ENCODE assay signal across 19 cellular contexts in the genomic region with DNA sequence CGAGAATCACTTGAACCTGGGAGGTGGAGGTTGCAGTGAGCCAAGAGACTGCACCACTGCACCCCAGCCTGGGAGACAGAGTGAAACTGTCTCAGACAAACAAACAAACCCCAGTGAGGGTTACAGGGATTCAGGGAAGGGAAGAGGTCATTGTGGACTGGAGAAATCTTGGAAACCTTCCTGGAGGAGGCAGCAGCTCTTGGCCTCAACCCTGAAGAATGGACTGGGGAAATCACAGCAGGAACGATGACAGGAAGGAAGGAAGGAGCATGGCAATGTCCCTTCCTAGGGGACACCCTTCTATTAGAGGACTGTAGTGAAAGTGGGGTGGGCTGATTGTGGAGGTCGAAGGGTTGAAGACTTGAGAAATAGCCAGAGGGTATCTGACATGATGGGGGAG.
DNase-seq lines count a peak whose midpoint lies in the region; ATAC-seq, FAIRE-seq and TF ChIP-seq lines count a peak whose summit lies in the region.
"Had no signal": no experiment of that assay in that cellular context is flagged by ENCODE, and none has a peak within 500 bp of the region (broad histone marks: within the 10 kb centered on the region; RNA-seq: fewer than 3 reads in every experiment).

No MANE protein-coding gene starts in this region.

- H3K36me3 ChIP-seq in astrocyte (ENCODE audit: insufficient read depth, low read length) (peaks cover 2% of the 10 kb centered on the region), mesendoderm (ENCODE audit: control insufficient read depth, insufficient read depth, low read length) (no peaks in the 10 kb centered on the region)
- H3K36me3 ChIP-seq: HAP-1 had no signal

- no peaks in the 10 kb centered on the region for H3K9me3 ChIP-seq in astrocyte (ENCODE audit: insufficient read depth, low read depth, low read length)
- H3K9me3 ChIP-seq: HAP-1 had no signal

- peak overlapping the region; percentile 30 for H3K27ac Mint-ChIP-seq in activated T-cell treated with anti-CD3 and anti-CD28 coated beads, Interleukin-2, amount 50 U/mL, for 24 hours
- H3K27ac Mint-ChIP-seq in astrocyte (ENCODE audit: unreplicated experiment), result peak overlapping the region; percentile 27
- peak overlapping the region; percentile 29 for H3K27ac Mint-ChIP-seq in stimulated activated effector memory CD8-positive, alpha-beta T cell treated with anti-CD3 and anti-CD28 coated beads, Interleukin-12 subunit alpha, Interleukin-12 subunit beta, amount 100 ng/mL, for 72 hours
- H3K27ac Mint-ChIP-seq: B cell; CD8-positive, alpha-beta T cell had no signal

- no peaks in the 10 kb centered on the region for H3K27me3 ChIP-seq in astrocyte (ENCODE audit: insufficient read depth, low read length)
- no peaks in the 10 kb centered on the region for H3K27me3 ChIP-seq in mesendoderm (ENCODE audit: insufficient read depth, low read length, poor library complexity)

- H2BK15ac ChIP-seq in mesendoderm (replicated peaks; ENCODE audit: low read depth), result no peak overlapping the region

- no peak overlapping the region for H3K4me3 Mint-ChIP-seq in activated T-cell treated with anti-CD3 and anti-CD28 coated beads, Interleukin-2, amount 50 U/mL, for 24 hours
- H3K4me3 Mint-ChIP-seq in activated T-cell treated with anti-CD3 and anti-CD28 coated beads, Interleukin-2, amount 50 U/mL, for 4 hours, result no peak overlapping the region
- no peak overlapping the region for H3K4me3 Mint-ChIP-seq in astrocyte (ENCODE audit: unreplicated experiment)
- no peak overlapping the region for H3K4me3 Mint-ChIP-seq in stimulated activated effector memory CD8-positive, alpha-beta T cell treated with anti-CD3 and anti-CD28 coated beads, Interleukin-12 subunit alpha, Interleukin-12 subunit beta, amount 100 ng/mL, for 72 hours
- H3K4me3 Mint-ChIP-seq: B cell; CD8-positive, alpha-beta T cell had no signal

- H3K9ac ChIP-seq in astrocyte (ENCODE audit: low read length) (no peak overlapping the region), mesendoderm (ENCODE audit: low read length) (no peak overlapping the region)

- FAIRE-seq in GM12891 (lab: Jason Lieb, UNC) (peak; percentile 16), astrocyte (lab: Jason Lieb, UNC) (no peak)

- H4K8ac ChIP-seq in mesendoderm (ENCODE audit: low read depth, low read length), result no peak overlapping the region

- peaks cover 62% of the 10 kb centered on the region for H3K4me1 Mint-ChIP-seq in activated T-cell treated with anti-CD3 and anti-CD28 coated beads, Interleukin-2, amount 50 U/mL, for 24 hours (ENCODE audit: low read depth)
- peaks cover 46% of the 10 kb centered on the region for H3K4me1 Mint-ChIP-seq in activated T-cell treated with anti-CD3 and anti-CD28 coated beads, Interleukin-2, amount 50 U/mL, for 4 hours (ENCODE audit: low read depth)
- peaks cover 12% of the 10 kb centered on the region for H3K4me1 Mint-ChIP-seq in astrocyte (ENCODE audit: low read depth, unreplicated experiment)
- peaks cover 43% of the 10 kb centered on the region for H3K4me1 Mint-ChIP-seq in stimulated activated effector memory CD8-positive, alpha-beta T cell treated with anti-CD3 and anti-CD28 coated beads, Interleukin-12 subunit alpha, Interleukin-12 subunit beta, amount 100 ng/mL, for 72 hours

- peaks cover 95% of the 10 kb centered on the region for H3K36me3 Mint-ChIP-seq in activated T-cell treated with anti-CD3 and anti-CD28 coated beads, Interleukin-2, amount 50 U/mL, for 24 hours (ENCODE audit: low read depth)
- peaks cover 40% of the 10 kb centered on the region for H3K36me3 Mint-ChIP-seq in activated T-cell treated with anti-CD3 and anti-CD28 coated beads, Interleukin-2, amount 50 U/mL, for 4 hours (ENCODE audit: insufficient read depth)
- peaks cover 21% of the 10 kb centered on the region for H3K36me3 Mint-ChIP-seq in astrocyte (ENCODE audit: low read depth, unreplicated experiment)
- peaks cover 100% of the 10 kb centered on the region for H3K36me3 Mint-ChIP-seq in stimulated activated effector memory CD8-positive, alpha-beta T cell treated with anti-CD3 and anti-CD28 coated beads, Interleukin-12 subunit alpha, Interleukin-12 subunit beta, amount 100 ng/mL, for 72 hours

- H3K79me2 ChIP-seq in astrocyte (ENCODE audit: insufficient read depth, low read length) (no peaks in the 10 kb centered on the region), mesendoderm (ENCODE audit: control insufficient read depth, insufficient read depth, low read length) (no peaks in the 10 kb centered on the region)

- no CpG with 5 or more reads among the region's 3 CpGs for WGBS in mesendoderm (ENCODE audit: extremely low coverage, insufficient coverage, low lambda C conversion rate)

- H3K4me2 ChIP-seq in astrocyte (ENCODE audit: low read length) (no peak overlapping the region), mesendoderm (ENCODE audit: low read length) (no peak overlapping the region)

- H3K27ac ChIP-seq in astrocyte (ENCODE audit: low read depth, low read length) (no peak overlapping the region), mesendoderm (ENCODE audit: low read depth, low read length) (no peak overlapping the region)

- no peak overlapping the region for H3K56ac ChIP-seq in mesendoderm (ENCODE audit: low read length)

- H3K23ac ChIP-seq in mesendoderm (ENCODE audit: low read length), result no peak overlapping the region

- TF ChIP-seq POLR2A in GM12891 (IDR thresholded peaks at IDR 0.05; ENCODE audit: low read depth, low read length), result no peak

- no peak overlapping the region for H2BK120ac ChIP-seq in mesendoderm (ENCODE audit: low read depth, low read length)

- no peak for DNase-seq in activated T-cell treated with anti-CD3 and anti-CD28 coated beads, Interleukin-2, amount 50 U/mL, for 24 hours
- no peak for DNase-seq in activated T-cell treated with anti-CD3 and anti-CD28 coated beads, Interleukin-2, amount 50 U/mL, for 4 hours
- no peak for DNase-seq in GM12891 (ENCODE audit: insufficient read length, low spot score)
- DNase-seq in astrocyte (ENCODE audit: low read depth), result no peak
- no peak for DNase-seq in stimulated activated effector memory CD8-positive, alpha-beta T cell treated with anti-CD3 and anti-CD28 coated beads, Interleukin-12 subunit alpha, Interleukin-12 subunit beta, amount 100 ng/mL, for 72 hours (ENCODE audit: low spot score in 2 of 2)
- DNase-seq in RPMI8226, result no peak
- no peak for DNase-seq in SHP77 (lab: John Stamatoyannopoulos, UW)
- no peak for DNase-seq in mesendoderm
- DNase-seq: ACHN; CD8-positive, alpha-beta T cell; GF-D8; NCI-H1417; NCI-H2029; NCI-H2171 treated with DMSO at 0.1 percent for 48 hours; NCI-H82; Right ventricle myocardium superior had no signal

- H4K20me1 ChIP-seq in astrocyte (ENCODE audit: insufficient read depth, low read length), result no peaks in the 10 kb centered on the region

- TF ChIP-seq CTCF in astrocyte (IDR thresholded peaks at IDR 0.05; ENCODE audit: insufficient read depth, low read depth, low read length), result no peak

- ATAC-seq in activated T-cell treated with anti-CD3 and anti-CD28 coated beads, Interleukin-2, amount 50 U/mL, for 4 hours, result no peak
- ATAC-seq in stimulated activated effector memory CD8-positive, alpha-beta T cell treated with anti-CD3 and anti-CD28 coated beads, Interleukin-12 subunit alpha, Interleukin-12 subunit beta, amount 100 ng/mL, for 72 hours, result no peak
- ATAC-seq: CD8-positive, alpha-beta T cell; Panc1 had no signal

- no peak overlapping the region for H3K4ac ChIP-seq in mesendoderm (ENCODE audit: low read depth, low read length)

- H4K5ac ChIP-seq in mesendoderm (ENCODE audit: low read length), result no peak overlapping the region

- H3K27me3 Mint-ChIP-seq in activated T-cell treated with anti-CD3 and anti-CD28 coated beads, Interleukin-2, amount 50 U/mL, for 24 hours, result no peaks in the 10 kb centered on the region
- H3K27me3 Mint-ChIP-seq in activated T-cell treated with anti-CD3 and anti-CD28 coated beads, Interleukin-2, amount 50 U/mL, for 4 hours (ENCODE audit: low read depth), result no peaks in the 10 kb centered on the region
- H3K27me3 Mint-ChIP-seq in astrocyte (ENCODE audit: low read depth, unreplicated experiment), result peaks cover 7% of the 10 kb centered on the region
- H3K27me3 Mint-ChIP-seq: B cell had no signal

- H2BK5ac ChIP-seq in mesendoderm (ENCODE audit: low read length), result no peak overlapping the region

- H3K4me1 ChIP-seq in astrocyte (ENCODE audit: insufficient read depth, low read length) (no peaks in the 10 kb centered on the region), mesendoderm (ENCODE audit: control insufficient read depth, low read depth, low read length) (peaks cover 2% of the 10 kb centered on the region)
- H3K4me1 ChIP-seq: HAP-1 had no signal

- H2AFZ ChIP-seq in astrocyte (ENCODE audit: low read depth, low read length), result no peak overlapping the region

- H2AK5ac ChIP-seq in mesendoderm (ENCODE audit: low read length), result no peak overlapping the region

- H3K18ac ChIP-seq in mesendoderm (ENCODE audit: low read length), result no peak overlapping the region

- H3K79me1 ChIP-seq in mesendoderm (ENCODE audit: low read length), result no peaks in the 10 kb centered on the region

- H3K4me3 ChIP-seq in astrocyte (ENCODE audit: insufficient read depth, low read depth, low read length) (no peak overlapping the region), mesendoderm (ENCODE audit: low read length) (no peak overlapping the region)
- H3K4me3 ChIP-seq: HAP-1 had no signal

- no peaks in the 10 kb centered on the region for H3K9me3 Mint-ChIP-seq in activated T-cell treated with anti-CD3 and anti-CD28 coated beads, Interleukin-2, amount 50 U/mL, for 24 hours
- H3K9me3 Mint-ChIP-seq in activated T-cell treated with anti-CD3 and anti-CD28 coated beads, Interleukin-2, amount 50 U/mL, for 4 hours, result no peaks in the 10 kb centered on the region
- no peaks in the 10 kb centered on the region for H3K9me3 Mint-ChIP-seq in astrocyte (ENCODE audit: unreplicated experiment)
- no peaks in the 10 kb centered on the region for H3K9me3 Mint-ChIP-seq in stimulated activated effector memory CD8-positive, alpha-beta T cell treated with anti-CD3 and anti-CD28 coated beads, Interleukin-12 subunit alpha, Interleukin-12 subunit beta, amount 100 ng/mL, for 72 hours
- H3K9me3 Mint-ChIP-seq: CD8-positive, alpha-beta T cell had no signal

TF ChIP-seq in GM12891, 5 proteins besides CTCF, POLR2A, EP300 and RAD21:
- TF ChIP-seq POU2F2 (IDR thresholded peaks at IDR 0.05; ENCODE audit: low read depth, low read length), result no peak
TF ChIP-seq in GM12891: peak in this region for 0.
